Comparison of ENCODE assay signal across 6 cellular contexts in the genomic region with DNA sequence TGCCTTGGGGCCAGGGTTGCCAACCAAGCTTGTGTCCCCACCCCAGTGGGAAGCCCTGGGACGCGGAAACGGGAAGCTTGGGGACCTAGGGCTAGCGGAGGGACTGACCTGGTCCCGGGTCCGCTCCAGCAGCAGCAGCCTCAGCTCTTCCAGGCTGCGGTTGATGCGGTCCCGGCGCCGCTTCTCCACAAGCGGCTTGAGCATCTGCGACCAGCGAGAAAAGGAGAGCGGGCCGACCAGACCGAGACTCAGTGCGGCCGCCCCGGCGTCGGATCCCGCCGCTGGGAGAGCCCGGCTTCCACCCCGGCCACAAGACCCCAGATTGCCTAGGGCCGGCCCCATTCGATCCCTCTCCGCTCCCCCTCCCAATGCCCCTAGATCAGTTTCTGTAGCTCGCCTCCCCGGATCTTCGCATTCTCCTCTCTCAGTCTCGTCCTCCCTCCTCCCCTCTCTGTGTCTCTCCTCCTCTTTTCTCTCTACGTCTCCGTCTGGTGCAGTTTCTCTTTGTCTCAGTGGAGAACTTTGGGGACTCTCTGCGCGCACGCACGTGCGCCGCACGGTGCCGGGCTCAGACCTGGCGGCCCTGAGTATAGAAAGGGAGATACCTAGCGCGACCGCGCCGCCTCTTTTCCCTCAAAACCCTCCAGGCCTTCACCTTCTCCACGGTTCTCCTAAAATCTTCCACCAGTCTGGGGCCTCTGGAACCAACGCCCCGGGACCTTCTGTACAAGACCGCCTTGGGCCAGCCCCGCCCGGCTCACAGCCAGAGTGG.
DNase-seq lines count a peak whose midpoint lies in the region; ATAC-seq and TF ChIP-seq lines count a peak whose summit lies in the region.

No MANE protein-coding gene starts in this region.

- peaks cover 43% of the 10 kb centered on the region for H3K4me1 Mint-ChIP-seq in nephron progenitor cell

- H3K27ac Mint-ChIP-seq in nephron progenitor cell: no peak overlapping the region

- ATAC-seq in GM18517 (IDR thresholded peaks at IDR 0.05; ENCODE audit: unreplicated experiment): no peak

- peak; percentile 17 for DNase-seq in NCI-H1105 treated with DMSO at 0.1 percent for 48 hours (lab: John Stamatoyannopoulos, UW)
- DNase-seq in NCI-H1105 (lab: John Stamatoyannopoulos, UW): no peak
- DNase-seq in astrocyte of the spinal cord (ENCODE audit: low read depth, low spot score): no peak
- peak; percentile 49 for DNase-seq in nephron progenitor cell
- no peak for DNase-seq in MV-4-11 (lab: John Stamatoyannopoulos, UW)

- peak overlapping the region; percentile 56 for H3K4me3 ChIP-seq in astrocyte of the spinal cord (ENCODE audit: low read depth, low read length)

- H3K9me3 Mint-ChIP-seq in nephron progenitor cell: no peaks in the 10 kb centered on the region

- in situ Hi-C loops in astrocyte of the spinal cord (cut with HindIII; ENCODE audit: low sequenced_read_pairs): no loop called here

- no peaks in the 10 kb centered on the region for H3K36me3 Mint-ChIP-seq in nephron progenitor cell (ENCODE audit: low read depth)

- H3K4me3 Mint-ChIP-seq in nephron progenitor cell: peak overlapping the region; percentile 93

- peaks cover 63% of the 10 kb centered on the region for H3K27me3 Mint-ChIP-seq in nephron progenitor cell (ENCODE audit: low read depth, poor library complexity)

- no peak for TF ChIP-seq CTCF in astrocyte of the spinal cord (IDR thresholded peaks at IDR 0.05; ENCODE audit: low read depth, low read length)
- no peak for TF ChIP-seq CTCF in nephron progenitor cell (IDR thresholded peaks at IDR 0.05)

Comparison
In these comparisons a context has a peak if more than half of its experiments do, and no peak if none do; other contexts are left out.
1. DNase-seq: peak in NCI-H1105 treated with DMSO at 0.1 percent for 48 hours (single experiment) and nephron progenitor cell (single experiment); none in NCI-H1105 (single experiment), astrocyte of the spinal cord (single experiment) and MV-4-11 (single experiment).